ENCODE assay signal across 8 cellular contexts in genomic region chr20:35541783-35542662, GRCh38. TPM values are rescaled to one million over a fixed set of nuclear protein-coding genes. Genes with fewer than 3 reads are reported as not detected.
DNase-seq lines count a peak whose midpoint lies in the region; ATAC-seq and TF ChIP-seq lines count a peak whose summit lies in the region.

TSS of gene ERGIC3 (plus strand) at chr20:35542078. CDS start at chr20:35542098, 20 bp downstream.

- H3K4me1 ChIP-seq in heart left ventricle: peaks cover 0 to 18% (median 12%) of the 10 kb centered on the region in 12 donors
- H3K4me1 ChIP-seq in upper lobe of left lung: peaks cover 13 to 18% (median 17%) of the 10 kb centered on the region in 4 donors

- no peak for TF ChIP-seq EP300 in upper lobe of left lung (IDR thresholded peaks at IDR 0.05)

- H3K36me3 ChIP-seq in heart left ventricle: peaks cover 0 to 40% (median 15%) of the 10 kb centered on the region in 9 donors
- peaks cover 0 to 27% (median 3%) of the 10 kb centered on the region in 4 donors for H3K36me3 ChIP-seq in upper lobe of left lung

- intact Hi-C loops in heart left ventricle (cut with DNase I) (loop anchor here in 2 of 10 donors (5.0 to 10.0 kb wide), 2 partner anchors 75 to 123 kb away; partner anchors contain the start of genes CPNE1 (in 1 of the 2), RBM12 (in 1 of the 2) and SPAG4 (in 1 of the 2)), posterior vena cava (cut with DNase I) (no loop called here)

- TF ChIP-seq CTCF in GM12865 (IDR thresholded peaks at IDR 0.05; ENCODE audit: insufficient read depth, low read depth, low read length, missing control alignments) (no peak), heart left ventricle (IDR thresholded peaks at IDR 0.05) (peak in 5 of 12 donors; percentile 10 to 42 (median 18)), upper lobe of left lung (IDR thresholded peaks at IDR 0.05) (peak in 2 of 6 experiments; percentile 18 to 27)

- DNase-seq in GM12865 (ENCODE audit: low read depth) (peak; percentile 98), NCI-H146 treated with DMSO at 0.1 percent for 48 hours (lab: John Stamatoyannopoulos, UW; ENCODE audit: unreplicated experiment) (peak; percentile 98), T-helper 1 cell (peak; percentile 93 to 96 (median 95)), heart left ventricle (peak; percentile 97 to 98 (median 98)), posterior vena cava (ENCODE audit: low spot score) (peak; percentile 99), upper lobe of left lung (peak; percentile 98 to 99)

- H3K27me3 ChIP-seq in heart left ventricle: no peaks in the 10 kb centered on the region
- no peaks in the 10 kb centered on the region for H3K27me3 ChIP-seq in upper lobe of left lung

- H3K9me3 ChIP-seq in heart left ventricle: no peaks in the 10 kb centered on the region
- no peaks in the 10 kb centered on the region for H3K9me3 ChIP-seq in upper lobe of left lung

- 4 to 6% (median 5%) methylated on average over 50 to 57 of the region's 57 CpGs for WGBS in adipose tissue, 3 donors
- WGBS in heart left ventricle, 4 donors: 4 to 11% (median 6%) methylated on average over 25 to 57 of the region's 57 CpGs
- 4 to 6% methylated on average over 28 to 42 of the region's 57 CpGs for WGBS in upper lobe of left lung, 2 donors

- H3K4me3 ChIP-seq in GM12865 (ENCODE audit: low read depth, low read length): peak within 1 kb of the TSS; percentile 92
- peak within 1 kb of the TSS; percentile 64 to 96 (median 88) for H3K4me3 ChIP-seq in heart left ventricle
- peak within 1 kb of the TSS; percentile 58 to 95 (median 64) for H3K4me3 ChIP-seq in upper lobe of left lung

- peak; percentile 77 for ATAC-seq in HG02798 (IDR thresholded peaks at IDR 0.05; ENCODE audit: poor library complexity, unreplicated experiment)
- ATAC-seq in heart left ventricle: peak; percentile 98 to 100 (median 100)
- peak; percentile 98 to 100 for ATAC-seq in upper lobe of left lung (ENCODE audit: low FRiP score in 2 of 2)

- TF ChIP-seq POLR2A in heart left ventricle (IDR thresholded peaks at IDR 0.05): peak in 1 of 2 donors; percentile 63
- TF ChIP-seq POLR2A in upper lobe of left lung (IDR thresholded peaks at IDR 0.05): peak in 1 of 4 donors; percentile 69

- H3K27ac ChIP-seq in adipose tissue (ENCODE audit: low read depth, low read length) (no peak within 1 kb of the TSS), heart left ventricle (peak within 1 kb of the TSS in 11 of 12 donors; percentile 23 to 83 (median 74)), upper lobe of left lung (peak within 1 kb of the TSS; percentile 76 to 86 (median 83))

RNA-seq across cellular contexts. Expression of gene ERGIC3, which starts in this region (rescaled TPM):
- polyA plus RNA-seq in adipose tissue: 100 to 1,000 TPM; 144 to 189 (median 163) TPM
- total RNA-seq in heart left ventricle: 100 to 1,000 TPM in 5 of 9 donors, 10 to 100 TPM in 4; 83.9 to 152 (median 101) TPM
- 100 to 1,000 TPM in 1 of 2 donors, 10 to 100 TPM in 1; 69.8 to 120 TPM for polyA plus RNA-seq in heart left ventricle
- total RNA-seq in posterior vena cava: 100 to 1,000 TPM; 117 to 154 TPM
- total RNA-seq in upper lobe of left lung: 100 to 1,000 TPM; 115 to 223 (median 179) TPM
